Comparison of ENCODE assay signal across 12 cellular contexts in genomic region chr12:109137055-109137454, GRCh38.
"Had no signal": no experiment of that assay in that cellular context is flagged by ENCODE, and none has a peak within 500 bp of the region (broad histone marks: within the 10 kb centered on the region; RNA-seq: fewer than 3 reads in every experiment).

No MANE protein-coding gene starts in this region.

- H3K9ac ChIP-seq: SK-N-SH had no signal

- DNase-seq: activated CD8-positive, alpha-beta memory T cell treated with anti-CD3 and anti-CD28 coated beads, Interleukin-2, amount 50 U/mL, for 48 hours; activated CD8-positive, alpha-beta T cell treated with anti-CD3 and anti-CD28 coated beads, Interleukin-2, amount 10 ng/mL, durations not matched to agents 7 days and 5 days; central memory CD4-positive, alpha-beta T cell; cortex of kidney; effector memory CD4-positive, alpha-beta T cell; nephron progenitor cell; SK-N-SH; stimulated activated CD4-positive, alpha-beta T cell treated with anti-CD3 and anti-CD28 coated beads, Interleukin-2, amount 100 ng/mL, for 24 hours; stimulated activated naive CD4-positive, alpha-beta T cell treated with Interleukin-2 at 50 U/mL for 16 hours; T-helper 1 cell had no signal

- H3K4me3 ChIP-seq: thoracic aorta had no signal

- H3K4me2 ChIP-seq: SK-N-SH had no signal

- H3K9me3 ChIP-seq: SK-N-SH, thoracic aorta had no signal

- H3K36me3 ChIP-seq: thoracic aorta had no signal

- H3K27ac ChIP-seq: thoracic aorta, VCaP had no signal
